Comparison of ENCODE assay signal across 8 cellular contexts in the genomic region with DNA sequence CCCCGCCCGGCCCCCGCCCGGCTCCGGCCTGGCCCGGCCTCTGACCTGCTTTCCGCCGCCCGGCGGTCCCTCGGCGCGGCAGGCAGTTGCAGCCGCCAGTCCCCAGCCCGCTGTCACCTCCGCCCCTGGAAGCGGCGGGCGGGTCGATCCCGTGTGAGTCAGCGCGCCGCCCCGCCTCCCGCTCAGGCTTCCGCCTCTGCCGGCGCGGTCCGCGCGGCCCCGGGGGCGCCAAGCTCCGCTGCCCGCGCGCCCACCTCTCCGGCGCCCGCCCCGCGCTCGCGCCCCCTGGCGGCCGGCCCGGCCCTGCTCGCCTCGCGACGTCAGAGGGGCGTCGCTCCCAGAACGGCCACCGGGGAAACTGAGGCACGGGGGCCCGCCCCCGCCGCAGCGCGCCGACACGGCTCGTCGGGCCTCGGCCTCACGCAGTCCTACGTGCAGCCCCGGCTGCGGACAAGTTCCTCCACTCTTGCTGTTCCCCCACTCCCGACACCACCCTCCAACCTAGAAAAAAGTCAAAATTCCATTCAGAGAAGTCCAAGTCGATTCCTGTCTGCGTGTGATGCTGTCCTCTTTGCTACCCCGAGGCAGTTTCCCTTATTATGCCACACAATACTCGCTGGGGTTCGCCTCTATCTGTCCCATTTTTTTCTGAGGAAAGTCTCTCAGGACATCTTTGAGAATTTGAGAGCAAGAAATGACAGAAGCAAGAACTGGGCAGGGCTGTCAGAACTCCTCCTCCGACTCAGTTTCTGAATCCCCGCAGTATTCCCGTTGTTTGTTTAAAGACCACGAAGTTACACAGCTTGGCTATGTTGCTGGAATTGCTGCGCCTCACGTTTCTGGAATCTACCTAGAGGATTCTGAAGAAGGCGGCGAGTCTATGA. TPM values are rescaled to one million over a fixed set of nuclear protein-coding genes. Genes with fewer than 3 reads are reported as not detected.
DNase-seq lines count a peak whose midpoint lies in the region; ATAC-seq and TF ChIP-seq lines count a peak whose summit lies in the region.

A gene with protein sequence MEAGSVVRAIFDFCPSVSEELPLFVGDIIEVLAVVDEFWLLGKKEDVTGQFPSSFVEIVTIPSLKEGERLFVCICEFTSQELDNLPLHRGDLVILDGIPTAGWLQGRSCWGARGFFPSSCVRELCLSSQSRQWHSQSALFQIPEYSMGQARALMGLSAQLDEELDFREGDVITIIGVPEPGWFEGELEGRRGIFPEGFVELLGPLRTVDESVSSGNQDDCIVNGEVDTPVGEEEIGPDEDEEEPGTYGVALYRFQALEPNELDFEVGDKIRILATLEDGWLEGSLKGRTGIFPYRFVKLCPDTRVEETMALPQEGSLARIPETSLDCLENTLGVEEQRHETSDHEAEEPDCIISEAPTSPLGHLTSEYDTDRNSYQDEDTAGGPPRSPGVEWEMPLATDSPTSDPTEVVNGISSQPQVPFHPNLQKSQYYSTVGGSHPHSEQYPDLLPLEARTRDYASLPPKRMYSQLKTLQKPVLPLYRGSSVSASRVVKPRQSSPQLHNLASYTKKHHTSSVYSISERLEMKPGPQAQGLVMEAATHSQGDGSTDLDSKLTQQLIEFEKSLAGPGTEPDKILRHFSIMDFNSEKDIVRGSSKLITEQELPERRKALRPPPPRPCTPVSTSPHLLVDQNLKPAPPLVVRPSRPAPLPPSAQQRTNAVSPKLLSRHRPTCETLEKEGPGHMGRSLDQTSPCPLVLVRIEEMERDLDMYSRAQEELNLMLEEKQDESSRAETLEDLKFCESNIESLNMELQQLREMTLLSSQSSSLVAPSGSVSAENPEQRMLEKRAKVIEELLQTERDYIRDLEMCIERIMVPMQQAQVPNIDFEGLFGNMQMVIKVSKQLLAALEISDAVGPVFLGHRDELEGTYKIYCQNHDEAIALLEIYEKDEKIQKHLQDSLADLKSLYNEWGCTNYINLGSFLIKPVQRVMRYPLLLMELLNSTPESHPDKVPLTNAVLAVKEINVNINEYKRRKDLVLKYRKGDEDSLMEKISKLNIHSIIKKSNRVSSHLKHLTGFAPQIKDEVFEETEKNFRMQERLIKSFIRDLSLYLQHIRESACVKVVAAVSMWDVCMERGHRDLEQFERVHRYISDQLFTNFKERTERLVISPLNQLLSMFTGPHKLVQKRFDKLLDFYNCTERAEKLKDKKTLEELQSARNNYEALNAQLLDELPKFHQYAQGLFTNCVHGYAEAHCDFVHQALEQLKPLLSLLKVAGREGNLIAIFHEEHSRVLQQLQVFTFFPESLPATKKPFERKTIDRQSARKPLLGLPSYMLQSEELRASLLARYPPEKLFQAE (N-terminal part only) (minus strand): TSS at position 155 of the 884 bp plus-strand sequence. CDS start 37,823 bp downstream, outside the sequence.

- H3K9me3 Mint-ChIP-seq in nephron progenitor cell = peaks cover 3% of the 10 kb centered on the region
- H3K9me3 Mint-ChIP-seq in stimulated activated naive CD8-positive, alpha-beta T cell treated with anti-CD3 and anti-CD28 coated beads, Interleukin-15, Interleukin-2, amounts not matched to agents 100 ng/mL and 50 ng/mL, for 24 hours = no peaks in the 10 kb centered on the region

- peak; percentile 30 for TF ChIP-seq CTCF in nephron progenitor cell (IDR thresholded peaks at IDR 0.05)

- H3K4me3 Mint-ChIP-seq in nephron progenitor cell = peak within 1 kb of the TSS; percentile 92
- peak within 1 kb of the TSS; percentile 87 for H3K4me3 Mint-ChIP-seq in stimulated activated naive CD8-positive, alpha-beta T cell treated with anti-CD3 and anti-CD28 coated beads, Interleukin-15, Interleukin-2, amounts not matched to agents 100 ng/mL and 50 ng/mL, for 24 hours

- H3K27me3 Mint-ChIP-seq in nephron progenitor cell (ENCODE audit: low read depth, poor library complexity) = peaks cover 24% of the 10 kb centered on the region
- peaks cover 6% of the 10 kb centered on the region for H3K27me3 Mint-ChIP-seq in stimulated activated naive CD8-positive, alpha-beta T cell treated with anti-CD3 and anti-CD28 coated beads, Interleukin-15, Interleukin-2, amounts not matched to agents 100 ng/mL and 50 ng/mL, for 24 hours

- peaks cover 53% of the 10 kb centered on the region for H3K4me1 Mint-ChIP-seq in nephron progenitor cell
- H3K4me1 Mint-ChIP-seq in stimulated activated naive CD8-positive, alpha-beta T cell treated with anti-CD3 and anti-CD28 coated beads, Interleukin-15, Interleukin-2, amounts not matched to agents 100 ng/mL and 50 ng/mL, for 24 hours (ENCODE audit: low read depth) = peaks cover 67% of the 10 kb centered on the region

- ATAC-seq in GM19468 (IDR thresholded peaks at IDR 0.05; ENCODE audit: extremely low read depth, unreplicated experiment) = peak; percentile 35

- no peak within 1 kb of the TSS for H3K27ac Mint-ChIP-seq in nephron progenitor cell
- peak within 1 kb of the TSS; percentile 81 for H3K27ac Mint-ChIP-seq in stimulated activated naive CD8-positive, alpha-beta T cell treated with anti-CD3 and anti-CD28 coated beads, Interleukin-15, Interleukin-2, amounts not matched to agents 100 ng/mL and 50 ng/mL, for 24 hours

- DNase-seq in DMS 273 (lab: John Stamatoyannopoulos, UW; ENCODE audit: unreplicated experiment) (peak; percentile 92), HT-29 (ENCODE audit: low spot score) (peak; percentile 79), RPMI8226 (peak; percentile 73), fibroblast of the conjunctiva (ENCODE audit: low read depth) (peak; percentile 51), nephron progenitor cell (peak; percentile 91)
- peak; percentile 73 for DNase-seq in activated effector memory CD4-positive, alpha-beta T cell treated with Interleukin-2 at 50 U/mL for 16 hours

- H3K36me3 Mint-ChIP-seq in nephron progenitor cell (ENCODE audit: low read depth) = no peaks in the 10 kb centered on the region
- no peaks in the 10 kb centered on the region for H3K36me3 Mint-ChIP-seq in stimulated activated naive CD8-positive, alpha-beta T cell treated with anti-CD3 and anti-CD28 coated beads, Interleukin-15, Interleukin-2, amounts not matched to agents 100 ng/mL and 50 ng/mL, for 24 hours (ENCODE audit: low read depth)

RNA-seq across cellular contexts. Expression of the gene that starts here (rescaled TPM):
- total RNA-seq in HT-29 (2014; rRNA removed; shearing (Covaris generic)) = 12.0 and 14.4 TPM in 2 replicates

Comparison
In these comparisons a context has a peak if more than half of its experiments do, and no peak if none do; other contexts are left out.
1. Peak in every context shown above with its lines: DNase-seq and ATAC-seq.